8 cellular contexts compared by ENCODE assay signal in the genomic region with DNA sequence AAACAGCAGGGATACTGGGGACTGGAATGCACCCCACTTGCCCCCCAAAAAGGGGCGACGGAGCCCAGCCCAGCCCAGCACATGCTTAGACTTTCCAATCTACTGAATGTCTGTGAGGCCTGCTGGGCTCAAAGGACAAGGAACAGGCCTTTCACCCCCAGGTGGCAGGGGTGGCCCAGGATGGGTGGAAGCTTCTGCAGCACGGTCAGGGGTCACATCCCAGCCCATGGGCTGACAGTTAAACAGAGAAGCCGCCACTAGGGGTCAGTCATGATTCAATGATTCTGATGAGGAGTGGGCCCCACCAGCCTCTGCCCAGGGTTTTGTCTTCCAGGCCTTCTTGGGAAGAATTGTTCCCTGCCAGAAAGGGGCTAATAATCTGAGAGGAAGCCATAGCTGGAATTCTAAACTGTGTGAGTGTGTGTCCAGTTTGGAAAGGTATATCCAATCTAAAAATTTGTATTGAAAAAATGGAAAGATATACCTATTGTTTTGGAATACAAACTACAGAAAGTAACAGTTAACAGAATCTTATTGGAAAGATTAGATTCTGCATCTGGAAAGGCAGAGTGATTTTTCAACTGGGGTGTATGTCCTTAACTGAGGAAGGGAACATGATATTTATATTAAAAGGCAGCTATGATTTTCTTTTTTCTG. TPM values are rescaled to one million over a fixed set of nuclear protein-coding genes. Genes with fewer than 3 reads are reported as not detected.
A peak's percentile ranks its signal among the peaks of the same experiment; 100 is the strongest.
DNase-seq lines count a peak whose midpoint lies in the region; ATAC-seq, FAIRE-seq and TF ChIP-seq lines count a peak whose summit lies in the region.

No MANE protein-coding gene starts in this region.

- TF ChIP-seq CTCF in osteocyte (IDR thresholded peaks at IDR 0.05) = peak; percentile 81

- H3K4me3 Mint-ChIP-seq in osteocyte (ENCODE audit: unreplicated experiment) = no peak overlapping the region

- ATAC-seq in GM19351 (IDR thresholded peaks at IDR 0.05; ENCODE audit: unreplicated experiment) = no peak
- no peak for ATAC-seq in GM18511 (IDR thresholded peaks at IDR 0.05; ENCODE audit: unreplicated experiment)

- H3K4me1 Mint-ChIP-seq in osteocyte (ENCODE audit: unreplicated experiment) = peaks cover 8% of the 10 kb centered on the region

- FAIRE-seq in GM12891 (lab: Jason Lieb, UNC) = no peak

- DNase-seq in AG08395 (ENCODE audit: low spot score) (peak; percentile 45), GM12891 (ENCODE audit: insufficient read length, low spot score) (peak; percentile 77), NCI-H2227 (lab: John Stamatoyannopoulos, UW; ENCODE audit: unreplicated experiment) (peak; percentile 74), fibroblast of peridontal ligament (ENCODE audit: extremely low read depth) (peak; percentile 39), osteocyte (ENCODE audit: extremely low spot score, unreplicated experiment) (no peak)
- peak; percentile 54 to 70 for DNase-seq in activated CD4-positive, alpha-beta T cell treated with anti-CD3 and anti-CD28 coated beads, Interleukin-2, amount 50 U/mL, for 48 hours

- TF ChIP-seq POLR2A in GM12891 (IDR thresholded peaks at IDR 0.05; ENCODE audit: low read depth, low read length) = no peak

- no peak overlapping the region for H3K27ac Mint-ChIP-seq in osteocyte (ENCODE audit: unreplicated experiment)

- H3K9me3 Mint-ChIP-seq in osteocyte (ENCODE audit: unreplicated experiment) = no peaks in the 10 kb centered on the region

- no peaks in the 10 kb centered on the region for H3K36me3 Mint-ChIP-seq in osteocyte (ENCODE audit: unreplicated experiment)

- H3K27me3 Mint-ChIP-seq in osteocyte (ENCODE audit: unreplicated experiment) = peaks cover 22% of the 10 kb centered on the region

TF ChIP-seq in GM12891, 5 proteins besides CTCF, POLR2A, EP300 and RAD21:
- TF ChIP-seq POU2F2 (IDR thresholded peaks at IDR 0.05; ENCODE audit: low read depth, low read length) (no peak), SPI1 (IDR thresholded peaks at IDR 0.05; ENCODE audit: low read depth, low read length) (no peak), PAX5 (IDR thresholded peaks at IDR 0.05; ENCODE audit: insufficient read depth, low read length, severe bottlenecking) (no peak), TAF1 (IDR thresholded peaks at IDR 0.05; ENCODE audit: low read depth, low read length) (no peak), POLR2AphosphoS5 (IDR thresholded peaks at IDR 0.05; ENCODE audit: low read depth, low read length) (no peak)

RNA-seq across cellular contexts. Expression of gene CHRNB4, which starts 2.2 kb away (rescaled TPM):
- polyA plus RNA-seq in GM12891 (2012; ENCODE audit: low read depth, missing spikeins) = not detected
- total RNA-seq in osteocyte = not detected in 2 replicates

RNA-seq across cellular contexts. Expression of gene CHRNA3, which starts 18.0 kb away (rescaled TPM):
- 0.09 TPM for polyA plus RNA-seq in GM12891 (2012; ENCODE audit: low read depth, missing spikeins)
- total RNA-seq in osteocyte = 0.29 and 0.38 TPM in 2 replicates
